Comparison of ENCODE assay signal across 21 cellular contexts in the genomic region with DNA sequence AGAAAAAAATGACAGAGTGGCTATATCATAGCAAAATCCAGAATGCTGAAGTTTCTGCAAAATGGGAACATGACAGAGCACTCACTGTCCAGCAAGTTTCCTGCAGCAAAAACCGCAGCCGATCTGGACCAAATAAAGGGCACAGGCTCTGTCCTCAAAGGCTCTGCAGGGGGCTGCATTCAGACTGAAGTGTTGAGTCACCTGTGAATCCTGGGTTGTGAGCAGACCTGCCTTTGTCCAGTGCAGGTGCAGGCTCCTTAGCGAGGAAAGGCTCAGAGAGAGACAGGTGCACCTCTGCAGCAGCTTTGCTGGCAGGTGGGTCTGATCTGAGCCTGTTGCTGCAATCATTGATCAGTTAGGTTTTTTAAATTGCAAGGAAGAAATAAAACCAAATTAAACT. TPM values are rescaled to one million over a fixed set of nuclear protein-coding genes. Genes with fewer than 3 reads are reported as not detected.
DNase-seq lines count a peak whose midpoint lies in the region; ATAC-seq, FAIRE-seq and TF ChIP-seq lines count a peak whose summit lies in the region.
"Had no signal": no experiment of that assay in that cellular context is flagged by ENCODE, and none has a peak within 500 bp of the region (broad histone marks: within the 10 kb centered on the region; RNA-seq: fewer than 3 reads in every experiment).

No MANE protein-coding gene starts in this region.

- H3K4me1 Mint-ChIP-seq in GM23338 = peaks cover 35% of the 10 kb centered on the region

- no peak overlapping the region; the same call in 1 of the 2 replicates for H3K4me2 ChIP-seq in GM23338

- no peaks in the 10 kb centered on the region; the same call in 1 of the 2 replicates for H4K20me1 ChIP-seq in GM23338 (replicated peaks; ENCODE audit: insufficient read depth)

- ATAC-seq in GM23338 = peak; percentile 91
- ATAC-seq: heart left ventricle; natural killer cell treated with Interleukin-12 subunit alpha and Interleukin-12 subunit beta and Interleukin-15 and Interleukin-18, amount 100 ng/mL, for 72 hours had no signal

- H3K4me3 ChIP-seq in GM23338 = no peak overlapping the region
- H3K4me3 ChIP-seq in mesodermal cell (ENCODE audit: extremely low read depth, insufficient read depth, low read length, poor library complexity, severe bottlenecking) = no peak overlapping the region
- H3K4me3 ChIP-seq: adrenal gland, heart left ventricle, skin epidermis, suprapubic skin had no signal

- H3K9me3 Mint-ChIP-seq in GM23338 = no peaks in the 10 kb centered on the region; the same call in 2 of the 3 replicates
- H3K9me3 Mint-ChIP-seq: HFFc6; natural killer cell treated with Interleukin-12 subunit alpha and Interleukin-12 subunit beta and Interleukin-15 and Interleukin-18, amount 100 ng/mL, for 72 hours had no signal

- H3F3A ChIP-seq in GM23338 (replicated peaks; ENCODE audit: low read depth) = no peaks in the 10 kb centered on the region; the same call in 1 of the 2 replicates

- H3K27me3 Mint-ChIP-seq in GM23338 (ENCODE audit: insufficient read depth, low read depth, poor library complexity) = peaks cover 22% of the 10 kb centered on the region

- DNase-seq in GM23338 (ENCODE audit: low spot score) (peak; percentile 72), NCI-H146 treated with DMSO at 0.1 percent for 48 hours (lab: John Stamatoyannopoulos, UW; ENCODE audit: unreplicated experiment) (peak; percentile 90), NCI-H748 (lab: John Stamatoyannopoulos, UW; ENCODE audit: unreplicated experiment) (peak; percentile 99), mesenteric fat pad (ENCODE audit: low spot score) (no peak), RCC 7860 (ENCODE audit: low spot score) (no peak)
- no peak for DNase-seq in activated naive CD4-positive, alpha-beta T cell treated with Interleukin-2 at 50 U/mL for 16 hours
- DNase-seq: activated CD4-positive, alpha-beta T cell treated with anti-CD3 and anti-CD28 coated beads for 1 hour; adrenal gland; caudate nucleus; effector CD4-positive, alpha-beta T cell; heart left ventricle; HFFc6; mesenchymal stem cell; NCI-H1694 treated with DMSO at 0.1 percent for 48 hours had no signal

- no peak for FAIRE-seq in RCC 7860 (lab: Jason Lieb, UNC)

- WGBS in mesodermal cell (ENCODE audit: insufficient coverage in 2 of 2), 2 experiments = 35 to 47% methylated on average over 2 to 3 of the region's 3 CpGs

- H3K27ac ChIP-seq in GM23338 (ENCODE audit: low read depth) (no peak overlapping the region), mesodermal cell (ENCODE audit: low read depth, low read length, severe bottlenecking) (peak overlapping the region; percentile 32)
- H3K27ac ChIP-seq: adrenal gland, heart left ventricle, skin epidermis, suprapubic skin had no signal

- H3K36me3 Mint-ChIP-seq in GM23338 (ENCODE audit: low read depth) = no peaks in the 10 kb centered on the region
- H3K36me3 Mint-ChIP-seq: natural killer cell treated with Interleukin-12 subunit alpha and Interleukin-12 subunit beta and Interleukin-15 and Interleukin-18, amount 100 ng/mL, for 72 hours had no signal

- no peaks in the 10 kb centered on the region for H3K9me3 ChIP-seq in mesodermal cell (ENCODE audit: control insufficient read depth, low read length)
- H3K9me3 ChIP-seq: adrenal gland, heart left ventricle, suprapubic skin had no signal

- no peaks in the 10 kb centered on the region for H3K27me3 ChIP-seq in GM23338 (ENCODE audit: insufficient read depth)

- H3K27ac Mint-ChIP-seq in GM23338 = no peak overlapping the region; the same call in 1 of the 2 replicates
- H3K27ac Mint-ChIP-seq: B cell; HFFc6; natural killer cell treated with Interleukin-12 subunit alpha and Interleukin-12 subunit beta and Interleukin-15 and Interleukin-18, amount 100 ng/mL, for 72 hours had no signal

- no peak for TF ChIP-seq CTCF in GM23338 (conservative IDR thresholded peaks at IDR 0.05; ENCODE audit: low read depth in 2 of 2)

- no peak overlapping the region for H2AFZ ChIP-seq in GM23338

- H3K36me3 ChIP-seq in GM23338 (ENCODE audit: insufficient read depth) (no peaks in the 10 kb centered on the region), mesodermal cell (ENCODE audit: control insufficient read depth, insufficient read depth, low read length) (no peaks in the 10 kb centered on the region)
- H3K36me3 ChIP-seq: adrenal gland, heart left ventricle, suprapubic skin had no signal

- no peaks in the 10 kb centered on the region for H3K79me2 ChIP-seq in GM23338 (replicated peaks; ENCODE audit: insufficient read depth)

- H3K4me3 Mint-ChIP-seq in GM23338 = no peak overlapping the region
- H3K4me3 Mint-ChIP-seq: B cell; HFFc6; natural killer cell treated with Interleukin-12 subunit alpha and Interleukin-12 subunit beta and Interleukin-15 and Interleukin-18, amount 100 ng/mL, for 72 hours had no signal

- H3K4me1 ChIP-seq in GM23338 (ENCODE audit: insufficient read depth) = peaks cover 20% of the 10 kb centered on the region
- H3K4me1 ChIP-seq in mesodermal cell (ENCODE audit: control insufficient read depth, insufficient read depth, low read length, poor library complexity, severe bottlenecking) = peaks cover 5% of the 10 kb centered on the region
- H3K4me1 ChIP-seq: adrenal gland had no signal

- no peaks in the 10 kb centered on the region for H3K9me2 ChIP-seq in GM23338 (ENCODE audit: insufficient read depth)

TF ChIP-seq in GM23338, 12 proteins besides CTCF, POLR2A, EP300 and RAD21 (continues in another document):
- no peak for TF ChIP-seq EZH2 (IDR thresholded peaks at IDR 0.05; ENCODE audit: low read depth, unreplicated experiment)
- TF ChIP-seq, protein P1, sequence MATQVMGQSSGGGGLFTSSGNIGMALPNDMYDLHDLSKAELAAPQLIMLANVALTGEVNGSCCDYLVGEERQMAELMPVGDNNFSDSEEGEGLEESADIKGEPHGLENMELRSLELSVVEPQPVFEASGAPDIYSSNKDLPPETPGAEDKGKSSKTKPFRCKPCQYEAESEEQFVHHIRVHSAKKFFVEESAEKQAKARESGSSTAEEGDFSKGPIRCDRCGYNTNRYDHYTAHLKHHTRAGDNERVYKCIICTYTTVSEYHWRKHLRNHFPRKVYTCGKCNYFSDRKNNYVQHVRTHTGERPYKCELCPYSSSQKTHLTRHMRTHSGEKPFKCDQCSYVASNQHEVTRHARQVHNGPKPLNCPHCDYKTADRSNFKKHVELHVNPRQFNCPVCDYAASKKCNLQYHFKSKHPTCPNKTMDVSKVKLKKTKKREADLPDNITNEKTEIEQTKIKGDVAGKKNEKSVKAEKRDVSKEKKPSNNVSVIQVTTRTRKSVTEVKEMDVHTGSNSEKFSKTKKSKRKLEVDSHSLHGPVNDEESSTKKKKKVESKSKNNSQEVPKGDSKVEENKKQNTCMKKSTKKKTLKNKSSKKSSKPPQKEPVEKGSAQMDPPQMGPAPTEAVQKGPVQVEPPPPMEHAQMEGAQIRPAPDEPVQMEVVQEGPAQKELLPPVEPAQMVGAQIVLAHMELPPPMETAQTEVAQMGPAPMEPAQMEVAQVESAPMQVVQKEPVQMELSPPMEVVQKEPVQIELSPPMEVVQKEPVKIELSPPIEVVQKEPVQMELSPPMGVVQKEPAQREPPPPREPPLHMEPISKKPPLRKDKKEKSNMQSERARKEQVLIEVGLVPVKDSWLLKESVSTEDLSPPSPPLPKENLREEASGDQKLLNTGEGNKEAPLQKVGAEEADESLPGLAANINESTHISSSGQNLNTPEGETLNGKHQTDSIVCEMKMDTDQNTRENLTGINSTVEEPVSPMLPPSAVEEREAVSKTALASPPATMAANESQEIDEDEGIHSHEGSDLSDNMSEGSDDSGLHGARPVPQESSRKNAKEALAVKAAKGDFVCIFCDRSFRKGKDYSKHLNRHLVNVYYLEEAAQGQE (IDR thresholded peaks at IDR 0.05; ENCODE audit: unreplicated experiment) = no peak
- no peak for TF ChIP-seq CREB1 (CRISPR knock-in tag; IDR thresholded peaks at IDR 0.05; ENCODE audit: low read depth)
- TF ChIP-seq STAT1 (IDR thresholded peaks at IDR 0.05; ENCODE audit: unreplicated experiment) = no peak
- TF ChIP-seq ZNF114 (CRISPR knock-in tag; IDR thresholded peaks at IDR 0.05) = no peak

RNA-seq across cellular contexts. Expression of a gene that starts 29.3 kb away (rescaled TPM):
- total RNA-seq in GM23338 (2014; rRNA removed; shearing (Covaris generic)) = 0.23 and 0.49 TPM in 2 replicates
- polyA plus RNA-seq in GM23338 (2016; fragmentation: Nextera tagmentation; extraction: Ambion mirVana) = 0.09 and 0.11 TPM in 2 replicates
- polyA plus RNA-seq in mesodermal cell (2013, experiment 1 of 2) = 0.70 TPM
- 0.46 TPM for polyA plus RNA-seq in mesodermal cell (2013, experiment 2 of 2)
- 17.6 TPM for total RNA-seq in mesenteric fat pad
- total RNA-seq: HFFc6, HT-29, SK-MEL-5 had no signal

RNA-seq across cellular contexts. Expression of a gene that starts 58.1 kb away (rescaled TPM):
- total RNA-seq in GM23338 (2014; rRNA removed; shearing (Covaris generic)) = 51.9 and 59.2 TPM in 2 replicates
- 48.1 and 48.9 TPM in 2 replicates for polyA plus RNA-seq in GM23338 (2016; fragmentation: Nextera tagmentation; extraction: Ambion mirVana)
- 26.7 TPM for polyA plus RNA-seq in mesodermal cell (2013, experiment 1 of 2)
- polyA plus RNA-seq in mesodermal cell (2013, experiment 2 of 2) = 21.7 TPM
- total RNA-seq in mesenteric fat pad = 44.8 TPM

Comparison
In these comparisons a context has a peak if more than half of its experiments do, and no peak if none do; other contexts are left out.
1. DNase-seq: peak in GM23338 (single experiment), NCI-H146 treated with DMSO at 0.1 percent for 48 hours (single experiment) and NCI-H748 (single experiment); none in mesenteric fat pad (single experiment), activated naive CD4-positive, alpha-beta T cell treated with Interleukin-2 at 50 U/mL for 16 hours (single experiment) and RCC 7860 (single experiment).
2. RNA of a gene that starts 29.3 kb away (total RNA-seq): 17.6 TPM in mesenteric fat pad (single experiment); 0.23 to 0.49 TPM in GM23338; every median in the first group is over 10 times any median in the second.